ENCODE assay signal across 10 cellular contexts in the genomic region with DNA sequence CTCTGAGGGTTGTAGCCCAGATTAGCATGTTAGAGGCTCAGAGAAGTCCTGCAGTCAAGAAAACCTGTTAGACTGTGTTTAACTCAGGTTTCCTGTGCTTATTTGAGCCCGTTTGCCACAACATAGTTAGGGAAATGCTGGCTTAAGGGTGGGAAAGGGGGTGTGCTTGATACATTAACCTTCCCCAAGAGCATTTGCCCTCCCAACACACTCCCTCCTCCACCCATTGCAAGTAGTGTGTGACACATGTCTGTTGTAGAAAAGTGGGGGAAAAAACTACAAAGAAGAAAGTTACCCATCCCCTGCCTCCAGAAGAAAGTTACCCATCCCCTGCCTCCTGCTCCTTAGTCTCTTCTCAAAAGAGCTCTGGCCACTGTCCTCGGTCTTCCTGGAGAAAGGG. TPM values are rescaled to one million over a fixed set of nuclear protein-coding genes. Genes with fewer than 3 reads are reported as not detected.
A peak's percentile ranks its signal among the peaks of the same experiment; 100 is the strongest.
DNase-seq lines count a peak whose midpoint lies in the region; ATAC-seq and TF ChIP-seq lines count a peak whose summit lies in the region.
"Had no signal": no experiment of that assay in that cellular context is flagged by ENCODE, and none has a peak within 500 bp of the region (broad histone marks: within the 10 kb centered on the region; RNA-seq: fewer than 3 reads in every experiment).

No MANE protein-coding gene starts in this region.

- ATAC-seq in activated CD8-positive, alpha-beta memory T cell treated with anti-CD3 and anti-CD28 coated beads, Interleukin-2, amount 10 ng/mL, durations not matched to agents 7 days and 5 days, result no peak
- ATAC-seq in PC-3 (no peak), GM19452 (IDR thresholded peaks at IDR 0.05; ENCODE audit: unreplicated experiment) (no peak), HG02642 (IDR thresholded peaks at IDR 0.05; ENCODE audit: poor library complexity, unreplicated experiment) (no peak)
- no peak for ATAC-seq in stimulated activated naive B cell treated with anti-CD40 and anti-IgM and Interleukin-4, amounts not matched to agents 10 μg/mL and 1 μg/mL and 100 μg/mL, for 72 hours (replicated peaks)

- 38% methylated on average over 2 of the region's 2 CpGs for whole genome bisulfite sequencing in mammary epithelial cell (ENCODE audit: low coverage, missing lambda C conversion rate)

- H3K4me1 ChIP-seq in PC-3 (ENCODE audit: insufficient read depth, low read length) (peaks cover 30% of the 10 kb centered on the region), mammary epithelial cell (ENCODE audit: insufficient read depth, low read length) (peaks cover 34% of the 10 kb centered on the region)

- H3K27ac Mint-ChIP-seq in activated CD8-positive, alpha-beta memory T cell treated with anti-CD3 and anti-CD28 coated beads, Interleukin-2, amount 10 ng/mL, durations not matched to agents 7 days and 5 days, result peak overlapping the region; percentile 75
- H3K27ac Mint-ChIP-seq in stimulated activated naive B cell treated with anti-CD40 and anti-IgM and Interleukin-4, amounts not matched to agents 10 μg/mL and 1 μg/mL and 100 μg/mL, for 72 hours, result peak overlapping the region; percentile 28

- DNase-seq in activated CD8-positive, alpha-beta memory T cell treated with anti-CD3 and anti-CD28 coated beads, Interleukin-2, amount 10 ng/mL, durations not matched to agents 7 days and 5 days, result no peak
- DNase-seq in activated CD8-positive, alpha-beta memory T cell treated with anti-CD3 and anti-CD28 coated beads, Interleukin-2, amount 50 U/mL, for 48 hours, result no peak
- no peak for DNase-seq in PC-3
- DNase-seq in mammary epithelial cell, result no peak
- no peak for DNase-seq in stimulated activated naive B cell treated with anti-CD40 and anti-IgM and Interleukin-4, amounts not matched to agents 10 μg/mL and 1 μg/mL and 100 μg/mL, for 72 hours
- DNase-seq in GM20000 (ENCODE audit: low spot score), result no peak

- POLR2A ChIA-PET in PC-3 (lab: Charles Lee; ENCODE audit: unreplicated experiment), result no interaction called here

- CTCF ChIA-PET in activated CD8-positive, alpha-beta memory T cell treated with anti-CD3 and anti-CD28 coated beads, Interleukin-2, amount 10 ng/mL, durations not matched to agents 7 days and 5 days (lab: Charles Lee), result interaction anchor here (0.8 to 5.8 kb wide), 23 partner anchors 10 to 376 kb away, joined by 3 to 67 read pairs (median 4); a partner anchor contains a TSS
- CTCF ChIA-PET in PC-3 (lab: Charles Lee) (interaction anchor here (1.7 kb wide), 1 partner anchor 46 kb away, joined by 10 read pairs; a partner anchor contains a TSS), mammary epithelial cell (lab: Charles Lee; ENCODE audit: low non-redundant PET) (interaction anchor here (0.6 to 1.2 kb wide), 6 partner anchors 30 to 355 kb away, joined by 3 to 6 read pairs (median 5); no protein-coding TSS in a partner anchor)

- peaks cover 23% of the 10 kb centered on the region for H3K27me3 Mint-ChIP-seq in activated CD8-positive, alpha-beta memory T cell treated with anti-CD3 and anti-CD28 coated beads, Interleukin-2, amount 10 ng/mL, durations not matched to agents 7 days and 5 days
- peaks cover 21 to 28% of the 10 kb centered on the region in 2 donors for H3K27me3 Mint-ChIP-seq in stimulated activated naive B cell treated with anti-CD40 and anti-IgM and Interleukin-4, amounts not matched to agents 10 μg/mL and 1 μg/mL and 100 μg/mL, for 72 hours

- H3K27ac ChIP-seq in PC-3 (ENCODE audit: low read length) (no peak overlapping the region), mammary epithelial cell (ENCODE audit: insufficient read depth, low read depth, low read length) (peak overlapping the region; percentile 12)
- H3K27ac ChIP-seq: brain microvascular endothelial cell, thyroid gland had no signal

- H3K9me3 Mint-ChIP-seq in activated CD8-positive, alpha-beta memory T cell treated with anti-CD3 and anti-CD28 coated beads, Interleukin-2, amount 10 ng/mL, durations not matched to agents 7 days and 5 days (ENCODE audit: low read depth), result no peaks in the 10 kb centered on the region
- H3K9me3 Mint-ChIP-seq in stimulated activated naive B cell treated with anti-CD40 and anti-IgM and Interleukin-4, amounts not matched to agents 10 μg/mL and 1 μg/mL and 100 μg/mL, for 72 hours, result no peaks in the 10 kb centered on the region

- H3K36me3 ChIP-seq in PC-3 (ENCODE audit: low read depth, low read length) (no peaks in the 10 kb centered on the region), mammary epithelial cell (ENCODE audit: insufficient read depth, low read length) (no peaks in the 10 kb centered on the region)
- H3K36me3 ChIP-seq: brain microvascular endothelial cell, thyroid gland had no signal

- in situ Hi-C loops in mammary epithelial cell (cut with MboI; ENCODE audit: low sequenced_read_pairs in 2 of 2), result loop anchor here in 1 of 2 donors (5.0 kb wide), 2 partner anchors 48 to 348 kb away; a partner anchor contains a TSS

- H3K9ac ChIP-seq in PC-3 (ENCODE audit: low read length), result no peak overlapping the region
- no peak overlapping the region for H3K9ac ChIP-seq in mammary epithelial cell (ENCODE audit: insufficient read depth, low read length)

- H3K4me3 ChIP-seq in PC-3 (ENCODE audit: low read length) (no peak overlapping the region), mammary epithelial cell (replicated peaks in 1 of 3; ENCODE audit: insufficient read depth in 1 of 3, low read depth in 2 of 3, low read length in 3 of 3) (no peak overlapping the region)
- H3K4me3 ChIP-seq: thyroid gland had no signal

- peaks cover 29% of the 10 kb centered on the region for H3K4me1 Mint-ChIP-seq in activated CD8-positive, alpha-beta memory T cell treated with anti-CD3 and anti-CD28 coated beads, Interleukin-2, amount 10 ng/mL, durations not matched to agents 7 days and 5 days
- peaks cover 20 to 25% of the 10 kb centered on the region in 2 donors for H3K4me1 Mint-ChIP-seq in stimulated activated naive B cell treated with anti-CD40 and anti-IgM and Interleukin-4, amounts not matched to agents 10 μg/mL and 1 μg/mL and 100 μg/mL, for 72 hours

- H3K9me3 ChIP-seq in PC-3 (ENCODE audit: low read length) (no peaks in the 10 kb centered on the region), mammary epithelial cell (replicated peaks; ENCODE audit: insufficient read depth, low read length) (no peaks in the 10 kb centered on the region)
- H3K9me3 ChIP-seq: thyroid gland had no signal

- intact Hi-C loops in PC-3 (cut with micrococcal nuclease), result loop anchor here (1.0 to 10.0 kb wide), 3 partner anchors 50 to 355 kb away; a partner anchor contains a TSS
- intact Hi-C loops in mammary epithelial cell (cut with micrococcal nuclease), result loop anchor here (1.0 to 10.0 kb wide), 10 partner anchors 46 to 355 kb away; a partner anchor contains a TSS

- H3K9me2 ChIP-seq in PC-3 (replicated peaks; ENCODE audit: low read length), result no peaks in the 10 kb centered on the region

- H2AFZ ChIP-seq in PC-3 (ENCODE audit: low read length) (no peak overlapping the region), mammary epithelial cell (ENCODE audit: low read depth, low read length) (peak overlapping the region; percentile 33)

- H3K4me3 Mint-ChIP-seq in activated CD8-positive, alpha-beta memory T cell treated with anti-CD3 and anti-CD28 coated beads, Interleukin-2, amount 10 ng/mL, durations not matched to agents 7 days and 5 days, result no peak overlapping the region
- no peak overlapping the region for H3K4me3 Mint-ChIP-seq in stimulated activated naive B cell treated with anti-CD40 and anti-IgM and Interleukin-4, amounts not matched to agents 10 μg/mL and 1 μg/mL and 100 μg/mL, for 72 hours

- no peaks in the 10 kb centered on the region for H3F3A ChIP-seq in PC-3 (ENCODE audit: low read length, unreplicated experiment)

- TF ChIP-seq CTCF in PC-3 (conservative IDR thresholded peaks at IDR 0.05; ENCODE audit: low read depth, low read length) (no peak), mammary epithelial cell (conservative IDR thresholded peaks at IDR 0.05 in 1 of 2, IDR thresholded peaks at IDR 0.05 in 1 of 2; ENCODE audit: extremely low read depth in 1 of 2, insufficient read depth in 1 of 2, low read depth in 1 of 2, low read length in 2 of 2) (no peak), GM20000 (IDR thresholded peaks at IDR 0.05; ENCODE audit: extremely low read depth, missing control alignments) (no peak)

- dilution Hi-C loops in mammary epithelial cell (cut with HindIII; ENCODE audit: low sequenced_read_pairs), result no loop called here

- H3K27me3 ChIP-seq in PC-3 (ENCODE audit: low read length) (no peaks in the 10 kb centered on the region), mammary epithelial cell (ENCODE audit: insufficient read depth, low read length) (no peaks in the 10 kb centered on the region)
- H3K27me3 ChIP-seq: thyroid gland had no signal

- no peaks in the 10 kb centered on the region for H4K20me1 ChIP-seq in PC-3 (ENCODE audit: low read length)
- no peaks in the 10 kb centered on the region for H4K20me1 ChIP-seq in mammary epithelial cell (ENCODE audit: insufficient read depth, low read length)

- no TSS peak for BruUV-seq in PC-3 (replicated peaks; lab: Mats Ljungman, UMichigan)
- TSS peak; percentile 60 for BruUV-seq in mammary epithelial cell (replicated peaks; lab: Mats Ljungman, UMichigan)

- H3K4me2 ChIP-seq in PC-3 (ENCODE audit: low read length) (peak overlapping the region; percentile 75), mammary epithelial cell (ENCODE audit: insufficient read depth, low read depth, low read length) (peak overlapping the region; percentile 34)

- no peaks in the 10 kb centered on the region for H3K36me3 Mint-ChIP-seq in activated CD8-positive, alpha-beta memory T cell treated with anti-CD3 and anti-CD28 coated beads, Interleukin-2, amount 10 ng/mL, durations not matched to agents 7 days and 5 days
- no peaks in the 10 kb centered on the region for H3K36me3 Mint-ChIP-seq in stimulated activated naive B cell treated with anti-CD40 and anti-IgM and Interleukin-4, amounts not matched to agents 10 μg/mL and 1 μg/mL and 100 μg/mL, for 72 hours

- no peaks in the 10 kb centered on the region for H3K79me2 ChIP-seq in PC-3 (ENCODE audit: low read length)
- H3K79me2 ChIP-seq in mammary epithelial cell (ENCODE audit: insufficient read depth, low read length), result no peaks in the 10 kb centered on the region

RNA-seq across cellular contexts. Expression of a gene that starts 36.8 kb away (rescaled TPM):
- 10 to 100 TPM; 41.0 to 47.4 TPM for total RNA-seq in activated CD8-positive, alpha-beta memory T cell treated with anti-CD3 and anti-CD28 coated beads, Interleukin-2, amount 10 ng/mL, durations not matched to agents 7 days and 5 days
- total RNA-seq in PC-3 (2014; rRNA removed) (91.5 and 105 TPM in 2 replicates), mammary epithelial cell (10 to 100 TPM; 27.0 to 49.0 TPM)
- polyA plus RNA-seq in mammary epithelial cell, result 63.7 TPM
- 39.5 TPM for polyA minus RNA-seq in mammary epithelial cell

RNA-seq across cellular contexts. Expression of a gene that starts 45.7 kb away (rescaled TPM):
- total RNA-seq in activated CD8-positive, alpha-beta memory T cell treated with anti-CD3 and anti-CD28 coated beads, Interleukin-2, amount 10 ng/mL, durations not matched to agents 7 days and 5 days, result 10 to 100 TPM; 27.8 to 29.0 TPM
- total RNA-seq in PC-3 (2014; rRNA removed), result 146 and 190 TPM in 2 replicates
- 100 to 1,000 TPM; 161 to 313 TPM for total RNA-seq in mammary epithelial cell
- 196 TPM for polyA plus RNA-seq in mammary epithelial cell
- 634 TPM for polyA minus RNA-seq in mammary epithelial cell
